Comparison of ENCODE assay signal across 1 cellular context in the genomic region with DNA sequence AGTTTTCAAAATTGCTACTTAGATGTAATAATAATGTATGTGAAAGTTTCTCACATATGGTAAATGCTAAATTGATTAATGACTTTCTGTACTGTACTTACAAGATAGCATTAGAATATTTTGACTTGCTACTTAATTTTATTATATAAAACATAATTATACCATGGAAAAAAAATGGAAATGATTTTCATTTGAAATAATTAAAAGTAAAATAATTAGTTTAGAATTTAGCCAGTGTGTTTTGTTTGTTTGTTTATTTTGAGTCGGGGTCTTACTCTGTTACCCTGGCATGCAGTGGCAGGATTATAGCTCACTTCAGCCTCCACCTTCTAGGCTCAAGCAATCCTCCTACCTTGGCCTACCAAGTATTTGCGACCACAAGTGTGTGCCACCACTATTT.
TF ChIP-seq lines count a peak whose summit lies in the region.

No MANE protein-coding gene starts in this region.

TF ChIP-seq in IMR-90, 13 proteins besides CTCF, POLR2A, EP300 and RAD21:
- TF ChIP-seq CEBPB (IDR thresholded peaks at IDR 0.05; ENCODE audit: low read depth, low read length) (no peak), MAFK (IDR thresholded peaks at IDR 0.05; ENCODE audit: low read depth, low read length) (no peak), RCOR1 (IDR thresholded peaks at IDR 0.05; ENCODE audit: insufficient replicate concordance, low read length) (no peak), CHD1 (IDR thresholded peaks at IDR 0.05; ENCODE audit: low read depth, low read length) (no peak), SMC3 (IDR thresholded peaks at IDR 0.05; ENCODE audit: low read depth, low read length) (no peak), RFX5 (IDR thresholded peaks at IDR 0.05; ENCODE audit: low read depth, low read length) (no peak), MAZ (IDR thresholded peaks at IDR 0.05; ENCODE audit: borderline replicate concordance, low read depth, low read length) (no peak), NFE2L2 (IDR thresholded peaks at IDR 0.05; ENCODE audit: low read depth, low read length) (no peak), MXI1 (IDR thresholded peaks at IDR 0.05; ENCODE audit: borderline replicate concordance, low read depth, low read length) (no peak), BHLHE40 (IDR thresholded peaks at IDR 0.05; ENCODE audit: low read depth, low read length) (no peak), FOS (IDR thresholded peaks at IDR 0.05; ENCODE audit: low read depth, low read length) (no peak)
- TF ChIP-seq, protein P1, sequence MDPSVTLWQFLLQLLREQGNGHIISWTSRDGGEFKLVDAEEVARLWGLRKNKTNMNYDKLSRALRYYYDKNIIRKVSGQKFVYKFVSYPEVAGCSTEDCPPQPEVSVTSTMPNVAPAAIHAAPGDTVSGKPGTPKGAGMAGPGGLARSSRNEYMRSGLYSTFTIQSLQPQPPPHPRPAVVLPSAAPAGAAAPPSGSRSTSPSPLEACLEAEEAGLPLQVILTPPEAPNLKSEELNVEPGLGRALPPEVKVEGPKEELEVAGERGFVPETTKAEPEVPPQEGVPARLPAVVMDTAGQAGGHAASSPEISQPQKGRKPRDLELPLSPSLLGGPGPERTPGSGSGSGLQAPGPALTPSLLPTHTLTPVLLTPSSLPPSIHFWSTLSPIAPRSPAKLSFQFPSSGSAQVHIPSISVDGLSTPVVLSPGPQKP (IDR thresholded peaks at IDR 0.05; ENCODE audit: borderline replicate concordance, low read depth, low read length): no peak
- TF ChIP-seq, protein P2, sequence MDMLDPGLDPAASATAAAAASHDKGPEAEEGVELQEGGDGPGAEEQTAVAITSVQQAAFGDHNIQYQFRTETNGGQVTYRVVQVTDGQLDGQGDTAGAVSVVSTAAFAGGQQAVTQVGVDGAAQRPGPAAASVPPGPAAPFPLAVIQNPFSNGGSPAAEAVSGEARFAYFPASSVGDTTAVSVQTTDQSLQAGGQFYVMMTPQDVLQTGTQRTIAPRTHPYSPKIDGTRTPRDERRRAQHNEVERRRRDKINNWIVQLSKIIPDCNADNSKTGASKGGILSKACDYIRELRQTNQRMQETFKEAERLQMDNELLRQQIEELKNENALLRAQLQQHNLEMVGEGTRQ (IDR thresholded peaks at IDR 0.05; ENCODE audit: low read depth, low read length): no peak
